ENCODE assay signal across 17 cellular contexts in genomic region chr2:525021-525420, GRCh38.
DNase-seq lines count a peak whose midpoint lies in the region; ATAC-seq and TF ChIP-seq lines count a peak whose summit lies in the region.
"Had no signal": no experiment of that assay in that cellular context is flagged by ENCODE, and none has a peak within 500 bp of the region (broad histone marks: within the 10 kb centered on the region; RNA-seq: fewer than 3 reads in every experiment).

No MANE protein-coding gene starts in this region.

- WGBS in smooth muscle cell (ENCODE audit: low lambda C conversion rate), result 86% methylated on average over 7 of the region's 7 CpGs

- H3K4me1 Mint-ChIP-seq in neural crest cell (peaks cover 4% of the 10 kb centered on the region), type B pancreatic cell (ENCODE audit: unreplicated experiment) (peaks cover 7% of the 10 kb centered on the region)
- H3K4me1 Mint-ChIP-seq: B cell; CD4-positive, CD25-positive, alpha-beta regulatory T cell had no signal

- TF ChIP-seq CTCF in neural crest cell (conservative IDR thresholded peaks at IDR 0.05), result no peak
- TF ChIP-seq CTCF in type B pancreatic cell (conservative IDR thresholded peaks at IDR 0.05), result no peak
- TF ChIP-seq CTCF in smooth muscle cell (IDR thresholded peaks at IDR 0.05; ENCODE audit: borderline replicate concordance, insufficient read depth, poor library complexity, severe bottlenecking), result no peak

- no peaks in the 10 kb centered on the region for H4K20me1 ChIP-seq in smooth muscle cell (ENCODE audit: low read depth)
- H4K20me1 ChIP-seq: BLaER1 had no signal

- H3K4me3 ChIP-seq in smooth muscle cell, result no peak overlapping the region
- H3K4me3 ChIP-seq: BLaER1, GM23338 had no signal

- H3K79me2 ChIP-seq in smooth muscle cell (ENCODE audit: low read depth), result no peaks in the 10 kb centered on the region

- H3K36me3 ChIP-seq in smooth muscle cell (ENCODE audit: low read depth), result no peaks in the 10 kb centered on the region
- H3K36me3 ChIP-seq: BLaER1 had no signal

- H3K27ac Mint-ChIP-seq in neural crest cell (ENCODE audit: unreplicated experiment) (peak overlapping the region; percentile 54), type B pancreatic cell (peak overlapping the region; percentile 90)
- H3K27ac Mint-ChIP-seq: B cell; CD4-positive, CD25-positive, alpha-beta regulatory T cell; CD8-positive, alpha-beta T cell; GM23338; H9 had no signal

- H3K9ac ChIP-seq in smooth muscle cell (ENCODE audit: low read depth), result no peak overlapping the region
- H3K9ac ChIP-seq: BLaER1 had no signal

- no peaks in the 10 kb centered on the region for H3F3A ChIP-seq in smooth muscle cell (ENCODE audit: low read depth)

- H3K4me3 Mint-ChIP-seq in neural crest cell (no peak overlapping the region), type B pancreatic cell (no peak overlapping the region)
- H3K4me3 Mint-ChIP-seq: B cell; CD4-positive, CD25-positive, alpha-beta regulatory T cell; CD8-positive, alpha-beta T cell; GM23338; H9 had no signal

- H3K4me1 ChIP-seq in smooth muscle cell (ENCODE audit: low read depth), result no peaks in the 10 kb centered on the region
- H3K4me1 ChIP-seq: Caco-2 had no signal

- H3K27me3 ChIP-seq in smooth muscle cell (ENCODE audit: low read depth), result no peaks in the 10 kb centered on the region
- H3K27me3 ChIP-seq: BLaER1 had no signal

- H3K36me3 Mint-ChIP-seq in neural crest cell (ENCODE audit: low read depth) (peaks cover 2% of the 10 kb centered on the region), type B pancreatic cell (no peaks in the 10 kb centered on the region)
- H3K36me3 Mint-ChIP-seq: CD4-positive, CD25-positive, alpha-beta regulatory T cell; CD8-positive, alpha-beta T cell had no signal

- H3K9me3 Mint-ChIP-seq in neural crest cell (peaks cover 5% of the 10 kb centered on the region), type B pancreatic cell (peaks cover 12% of the 10 kb centered on the region)
- H3K9me3 Mint-ChIP-seq: GM23338 had no signal

- H3K4me2 ChIP-seq in smooth muscle cell, result no peak overlapping the region
- H3K4me2 ChIP-seq: BLaER1, GM23338 had no signal

- DNase-seq in RPMI7951 (ENCODE audit: low read depth), result peak; percentile 9
- DNase-seq in neural crest cell (ENCODE audit: low read depth, low spot score), result no peak
- DNase-seq in type B pancreatic cell (ENCODE audit: extremely low spot score, unreplicated experiment), result no peak
- no peak for DNase-seq in smooth muscle cell (lab: John Stamatoyannopoulos, UW; ENCODE audit: unreplicated experiment)
- DNase-seq: Caco-2; CD4-positive, CD25-positive, alpha-beta regulatory T cell; CD8-positive, alpha-beta T cell; DMS153; DND-41; H9 had no signal

- ATAC-seq in HG03039 (IDR thresholded peaks at IDR 0.05; ENCODE audit: unreplicated experiment) (no peak), GM19463 (IDR thresholded peaks at IDR 0.05; ENCODE audit: unreplicated experiment) (no peak)
- ATAC-seq: CD8-positive, alpha-beta T cell; GM23338; HCT116 had no signal

- H3K27me3 Mint-ChIP-seq in neural crest cell (ENCODE audit: low read depth) (no peaks in the 10 kb centered on the region), type B pancreatic cell (peaks cover 3% of the 10 kb centered on the region)

- H3K9me3 ChIP-seq in smooth muscle cell (replicated peaks; ENCODE audit: low read depth), result peaks cover 5% of the 10 kb centered on the region

- no peak overlapping the region for H3K27ac ChIP-seq in smooth muscle cell (ENCODE audit: low read depth)
- H3K27ac ChIP-seq: BLaER1, C4-2B had no signal

- no peak overlapping the region for H2AFZ ChIP-seq in smooth muscle cell (ENCODE audit: low read depth)
- H2AFZ ChIP-seq: GM23338 had no signal
